Comparison of ENCODE assay signal across 15 cellular contexts in the genomic region with DNA sequence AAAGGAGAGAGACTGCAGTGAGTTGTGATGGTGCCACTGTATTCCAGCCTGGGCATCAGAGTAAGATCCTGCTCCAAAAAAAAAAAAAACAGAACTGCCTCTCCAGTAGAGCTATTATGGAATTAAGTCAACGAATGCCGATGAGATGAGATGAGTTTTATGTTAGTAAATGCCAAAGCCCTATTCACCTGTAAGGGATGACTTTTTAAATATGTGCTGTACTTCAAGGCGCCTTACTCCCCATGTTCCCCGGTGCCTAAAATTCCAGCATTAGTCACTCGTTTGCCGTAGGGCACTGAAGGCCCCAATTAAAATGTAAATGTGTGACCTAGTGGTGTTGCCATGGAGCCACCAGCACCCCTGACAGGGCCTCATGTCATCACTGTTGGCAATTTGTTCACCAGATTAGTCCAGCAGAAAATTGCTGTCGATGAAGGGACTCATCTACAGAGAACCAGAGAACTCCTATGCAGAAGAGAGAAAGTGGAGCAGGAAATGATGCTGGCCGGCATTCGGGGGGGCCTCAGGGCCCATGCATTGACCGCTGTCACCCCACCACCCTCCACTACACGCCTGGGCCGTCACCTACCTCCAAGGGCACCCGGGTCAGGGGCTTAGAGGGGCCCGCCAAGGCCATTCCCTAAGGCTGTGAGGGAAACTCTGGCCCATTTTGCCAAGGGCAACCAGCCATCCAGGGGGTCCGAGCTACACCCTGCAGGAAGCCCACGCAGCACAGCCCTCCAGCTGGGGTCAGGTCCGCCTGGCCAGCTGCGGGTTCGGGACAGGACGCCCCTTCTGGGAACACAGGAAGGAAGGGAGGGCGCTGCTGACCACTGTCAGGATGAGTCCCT. TPM values are rescaled to one million over a fixed set of nuclear protein-coding genes. Genes with fewer than 3 reads are reported as not detected.
DNase-seq lines count a peak whose midpoint lies in the region; ATAC-seq and TF ChIP-seq lines count a peak whose summit lies in the region.
"Had no signal": no experiment of that assay in that cellular context is flagged by ENCODE, and none has a peak within 500 bp of the region (broad histone marks: within the 10 kb centered on the region; RNA-seq: fewer than 3 reads in every experiment).

No MANE protein-coding gene starts in this region.

- peaks cover 10% of the 10 kb centered on the region for H3K27me3 Mint-ChIP-seq in brain
- H3K27me3 Mint-ChIP-seq in mesothelial cell of epicardium (ENCODE audit: low read depth), result no peaks in the 10 kb centered on the region

- H3K4me1 Mint-ChIP-seq in brain (peaks cover 30% of the 10 kb centered on the region), mesothelial cell of epicardium (peaks cover 27% of the 10 kb centered on the region)

- peak overlapping the region in 2 of 5 experiments; percentile 61 to 68 for H3K4me3 Mint-ChIP-seq in brain
- no peak overlapping the region for H3K4me3 Mint-ChIP-seq in mesothelial cell of epicardium
- H3K4me3 Mint-ChIP-seq: CD8-positive, alpha-beta T cell; stimulated activated naive B cell treated with anti-CD40 and anti-IgM and Interleukin-4, amounts not matched to agents 10 μg/mL and 1 μg/mL and 100 μg/mL, for 72 hours had no signal

- TF ChIP-seq EP300 in Ishikawa (IDR thresholded peaks at IDR 0.05; ENCODE audit: borderline replicate concordance), result peak; percentile 74; the same call in 1 of the 2 replicates

- H3K9me3 Mint-ChIP-seq in brain, result peaks cover 0 to 9% (median 3%) of the 10 kb centered on the region in 5 experiments
- peaks cover 4% of the 10 kb centered on the region for H3K9me3 Mint-ChIP-seq in mesothelial cell of epicardium
- H3K9me3 Mint-ChIP-seq: activated T-helper 2 cell treated with anti-CD3 and anti-CD28 coated beads, Interferon-gamma antibody, Interleukin-2, Interleukin-4, amounts not matched to agents 10 μg/mL and 5 μg/mL and 100 μg/mL, durations not matched to agents 14 hours and 24 hours and 36 hours; CD8-positive, alpha-beta T cell; stimulated activated naive B cell treated with anti-CD40 and anti-IgM and Interleukin-4, amounts not matched to agents 10 μg/mL and 1 μg/mL and 100 μg/mL, for 72 hours had no signal

- DNase-seq in EL (peak; percentile 95), mesothelial cell of epicardium (ENCODE audit: low spot score in 2 of 2, unreplicated experiment in 2 of 2) (no peak), NAMALWA (ENCODE audit: low spot score) (no peak), HuH-7 (ENCODE audit: low spot score) (no peak), ureter (ENCODE audit: low spot score) (no peak)
- DNase-seq: CD8-positive, alpha-beta T cell; NCI-H345; occipital lobe; stimulated activated naive B cell treated with anti-CD40 and anti-IgM and Interleukin-4, amounts not matched to agents 10 μg/mL and 1 μg/mL and 100 μg/mL, for 72 hours had no signal

- TF ChIP-seq CTCF in brain (conservative IDR thresholded peaks at IDR 0.05) (no peak), mesothelial cell of epicardium (IDR thresholded peaks at IDR 0.05; ENCODE audit: unreplicated experiment) (no peak)

- H3K27ac Mint-ChIP-seq in brain (peak overlapping the region; percentile 20 to 93 (median 74)), mesothelial cell of epicardium (peak overlapping the region; percentile 76)
- H3K27ac Mint-ChIP-seq: activated T-helper 2 cell treated with anti-CD3 and anti-CD28 coated beads, Interferon-gamma antibody, Interleukin-2, Interleukin-4, amounts not matched to agents 10 μg/mL and 5 μg/mL and 100 μg/mL, durations not matched to agents 14 hours and 24 hours and 36 hours; CD8-positive, alpha-beta T cell; stimulated activated naive B cell treated with anti-CD40 and anti-IgM and Interleukin-4, amounts not matched to agents 10 μg/mL and 1 μg/mL and 100 μg/mL, for 72 hours had no signal

- ATAC-seq in HG03108 (IDR thresholded peaks at IDR 0.05; ENCODE audit: unreplicated experiment), result no peak
- ATAC-seq: activated CD4-positive, CD25-positive, alpha-beta regulatory T cell treated with anti-CD3 and anti-CD28 coated beads, Interleukin-2, amount 50 U/mL, for 24 hours; CD8-positive, alpha-beta T cell; left lobe of liver; stimulated activated naive B cell treated with anti-CD40 and anti-IgM and Interleukin-4, amounts not matched to agents 10 μg/mL and 1 μg/mL and 100 μg/mL, for 72 hours had no signal

- H3K36me3 Mint-ChIP-seq in brain (no peaks in the 10 kb centered on the region), mesothelial cell of epicardium (no peaks in the 10 kb centered on the region)
- H3K36me3 Mint-ChIP-seq: CD8-positive, alpha-beta T cell; stimulated activated naive B cell treated with anti-CD40 and anti-IgM and Interleukin-4, amounts not matched to agents 10 μg/mL and 1 μg/mL and 100 μg/mL, for 72 hours had no signal

- 0 out of 2 replicates have a peak, but pooled peaks have one; percentile 9 for TF ChIP-seq RAD21 in Ishikawa (IDR thresholded peaks at IDR 0.05; ENCODE audit: low read depth)

TF ChIP-seq in Ishikawa, 13 proteins besides CTCF, POLR2A, EP300 and RAD21:
- TF ChIP-seq FOXM1 (IDR thresholded peaks at IDR 0.05; ENCODE audit: borderline replicate concordance, low read depth) (peak; percentile 63; the same call in 1 of the 2 replicates), ZBTB7A (IDR thresholded peaks at IDR 0.05; ENCODE audit: low read depth) (no peak; the same call in 1 of the 2 replicates), CEBPB (IDR thresholded peaks at IDR 0.05) (no peak; the same call in 1 of the 2 replicates), TCF12 (IDR thresholded peaks at IDR 0.05; ENCODE audit: low read depth) (peak; percentile 57; the same call in 1 of the 2 replicates), TEAD4 (IDR thresholded peaks at IDR 0.05) (peak; percentile 73), EGR1 (IDR thresholded peaks at IDR 0.05) (no peak), NFIC (IDR thresholded peaks at IDR 0.05) (peak; percentile 57), CREB1 (IDR thresholded peaks at IDR 0.05; ENCODE audit: low read depth) (0 out of 2 replicates have a peak, but pooled peaks have one; percentile 33), TAF1 (IDR thresholded peaks at IDR 0.05; ENCODE audit: low read depth) (no peak), YY1 (IDR thresholded peaks at IDR 0.05; ENCODE audit: low read depth) (0 out of 2 replicates have a peak, but pooled peaks have one; percentile 9)
- TF ChIP-seq, protein P1, sequence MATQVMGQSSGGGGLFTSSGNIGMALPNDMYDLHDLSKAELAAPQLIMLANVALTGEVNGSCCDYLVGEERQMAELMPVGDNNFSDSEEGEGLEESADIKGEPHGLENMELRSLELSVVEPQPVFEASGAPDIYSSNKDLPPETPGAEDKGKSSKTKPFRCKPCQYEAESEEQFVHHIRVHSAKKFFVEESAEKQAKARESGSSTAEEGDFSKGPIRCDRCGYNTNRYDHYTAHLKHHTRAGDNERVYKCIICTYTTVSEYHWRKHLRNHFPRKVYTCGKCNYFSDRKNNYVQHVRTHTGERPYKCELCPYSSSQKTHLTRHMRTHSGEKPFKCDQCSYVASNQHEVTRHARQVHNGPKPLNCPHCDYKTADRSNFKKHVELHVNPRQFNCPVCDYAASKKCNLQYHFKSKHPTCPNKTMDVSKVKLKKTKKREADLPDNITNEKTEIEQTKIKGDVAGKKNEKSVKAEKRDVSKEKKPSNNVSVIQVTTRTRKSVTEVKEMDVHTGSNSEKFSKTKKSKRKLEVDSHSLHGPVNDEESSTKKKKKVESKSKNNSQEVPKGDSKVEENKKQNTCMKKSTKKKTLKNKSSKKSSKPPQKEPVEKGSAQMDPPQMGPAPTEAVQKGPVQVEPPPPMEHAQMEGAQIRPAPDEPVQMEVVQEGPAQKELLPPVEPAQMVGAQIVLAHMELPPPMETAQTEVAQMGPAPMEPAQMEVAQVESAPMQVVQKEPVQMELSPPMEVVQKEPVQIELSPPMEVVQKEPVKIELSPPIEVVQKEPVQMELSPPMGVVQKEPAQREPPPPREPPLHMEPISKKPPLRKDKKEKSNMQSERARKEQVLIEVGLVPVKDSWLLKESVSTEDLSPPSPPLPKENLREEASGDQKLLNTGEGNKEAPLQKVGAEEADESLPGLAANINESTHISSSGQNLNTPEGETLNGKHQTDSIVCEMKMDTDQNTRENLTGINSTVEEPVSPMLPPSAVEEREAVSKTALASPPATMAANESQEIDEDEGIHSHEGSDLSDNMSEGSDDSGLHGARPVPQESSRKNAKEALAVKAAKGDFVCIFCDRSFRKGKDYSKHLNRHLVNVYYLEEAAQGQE (IDR thresholded peaks at IDR 0.05; ENCODE audit: low read depth), result no peak
- TF ChIP-seq, protein P2, sequence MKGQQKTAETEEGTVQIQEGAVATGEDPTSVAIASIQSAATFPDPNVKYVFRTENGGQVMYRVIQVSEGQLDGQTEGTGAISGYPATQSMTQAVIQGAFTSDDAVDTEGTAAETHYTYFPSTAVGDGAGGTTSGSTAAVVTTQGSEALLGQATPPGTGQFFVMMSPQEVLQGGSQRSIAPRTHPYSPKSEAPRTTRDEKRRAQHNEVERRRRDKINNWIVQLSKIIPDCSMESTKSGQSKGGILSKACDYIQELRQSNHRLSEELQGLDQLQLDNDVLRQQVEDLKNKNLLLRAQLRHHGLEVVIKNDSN (IDR thresholded peaks at IDR 0.05), result no peak
- TF ChIP-seq, protein P3, sequence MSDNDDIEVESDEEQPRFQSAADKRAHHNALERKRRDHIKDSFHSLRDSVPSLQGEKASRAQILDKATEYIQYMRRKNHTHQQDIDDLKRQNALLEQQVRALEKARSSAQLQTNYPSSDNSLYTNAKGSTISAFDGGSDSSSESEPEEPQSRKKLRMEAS (IDR thresholded peaks at IDR 0.05), result no peak
TF ChIP-seq in Ishikawa: peak in this region for 6.

RNA-seq across cellular contexts. Expression of a gene that starts 17.8 kb away (rescaled TPM):
- polyA plus RNA-seq in brain (ENCODE audit: insufficient read depth, low read depth, low replicate concordance), result 0.22 TPM
- total RNA-seq in mesothelial cell of epicardium, result 15.4 to 16.9 TPM (median 15.8 TPM) in 3 replicates
- total RNA-seq in ureter, result 2.1 TPM
- total RNA-seq: occipital lobe had no signal

RNA-seq across cellular contexts. Expression of a gene that starts 37.9 kb away (rescaled TPM):
- polyA plus RNA-seq in brain (ENCODE audit: insufficient read depth, low read depth, low replicate concordance), result not detected
- total RNA-seq in mesothelial cell of epicardium, result not detected in 3 replicates
- total RNA-seq in ureter, result 0.36 TPM
